8 cellular contexts compared by ENCODE assay signal in genomic region chr4:110510955-110511544, GRCh38. TPM values are rescaled to one million over a fixed set of nuclear protein-coding genes. Genes with fewer than 3 reads are reported as not detected.
DNase-seq lines count a peak whose midpoint lies in the region; ATAC-seq and TF ChIP-seq lines count a peak whose summit lies in the region.

No MANE protein-coding gene starts in this region.

- peak; percentile 49 for DNase-seq in EL
- peak; percentile 62 for DNase-seq in H4 (ENCODE audit: low spot score)
- peak; percentile 50 for DNase-seq in NCI-H1417 treated with DMSO at 0.1 percent for 48 hours (lab: John Stamatoyannopoulos, UW)
- no peak for DNase-seq in WERI-Rb-1
- peak; percentile 68 for DNase-seq in globus pallidus (ENCODE audit: low spot score)
- DNase-seq in sciatic nerve (ENCODE audit: low spot score), result no peak
- no peak for DNase-seq in activated CD4-positive, alpha-beta T cell treated with anti-CD3 and anti-CD28 coated beads, Interleukin-2, amount 50 U/mL, for 1 hour

- H3K27ac ChIP-seq in WERI-Rb-1, result no peak overlapping the region

- no peaks in the 10 kb centered on the region for H3K36me3 ChIP-seq in WERI-Rb-1

- H3K9me3 ChIP-seq in WERI-Rb-1 (ENCODE audit: severe bottlenecking), result no peaks in the 10 kb centered on the region

- H3K27me3 ChIP-seq in WERI-Rb-1 (ENCODE audit: insufficient read depth, low read depth, severe bottlenecking), result no peaks in the 10 kb centered on the region

- ATAC-seq in sciatic nerve (peak; percentile 62), HG03457 (IDR thresholded peaks at IDR 0.05; ENCODE audit: unreplicated experiment) (no peak)

- intact Hi-C loops in sciatic nerve (cut with DNase I), result no loop called here

- peak; percentile 30; the same call in 1 of the 2 replicates for TF ChIP-seq CTCF in WERI-Rb-1 (IDR thresholded peaks at IDR 0.05; ENCODE audit: low read depth, low read length)

- no peak overlapping the region for H3K4me3 ChIP-seq in WERI-Rb-1 (ENCODE audit: low read depth, low read length)

RNA-seq across cellular contexts. Expression of gene ENPEP, which starts 35.1 kb away (rescaled TPM):
- total RNA-seq in H4 (2014; rRNA removed; shearing (Covaris generic)), result 0.08 TPM in 1 of 2 replicates, not detected in the other
- total RNA-seq in sciatic nerve, result 17.6 TPM

Comparison
In these comparisons a context has a peak if more than half of its experiments do, and no peak if none do; other contexts are left out.
1. DNase-seq: peak in EL (single experiment), H4 (single experiment), NCI-H1417 treated with DMSO at 0.1 percent for 48 hours (single experiment) and globus pallidus (single experiment); none in WERI-Rb-1 (single experiment), sciatic nerve (single experiment) and activated CD4-positive, alpha-beta T cell treated with anti-CD3 and anti-CD28 coated beads, Interleukin-2, amount 50 U/mL, for 1 hour (single experiment).
2. RNA of gene ENPEP, which starts 35.1 kb away (total RNA-seq): 17.6 TPM in sciatic nerve (single experiment); 0.08 TPM in H4; every median in the first group is over 10 times any median in the second.